8 cellular contexts compared by ENCODE assay signal in the genomic region with DNA sequence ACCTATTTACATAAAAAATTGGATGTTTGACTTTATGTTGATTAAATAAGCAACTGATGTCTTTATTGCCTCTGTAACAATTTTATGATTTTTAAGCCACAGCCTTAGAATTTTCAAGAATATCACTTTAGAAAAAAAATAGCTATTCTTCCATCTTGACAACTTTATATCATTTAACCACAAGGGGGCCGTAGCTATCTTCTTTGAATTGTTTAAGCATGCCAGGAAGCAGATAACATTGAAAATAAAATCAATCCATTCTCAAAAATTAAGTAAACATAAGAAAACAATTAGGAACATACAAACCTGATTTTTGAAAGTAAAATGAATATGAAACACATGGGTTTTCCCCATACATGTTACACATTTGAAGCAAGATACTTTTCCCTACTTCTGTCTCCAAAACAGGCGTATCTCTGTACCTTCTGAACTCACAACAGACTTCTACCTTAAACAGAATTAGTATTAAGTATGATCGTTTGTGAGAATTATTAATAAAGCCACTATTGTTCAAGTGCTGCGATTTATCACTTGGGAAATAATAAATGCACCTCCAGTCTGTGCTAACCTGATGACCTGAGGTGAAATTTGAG.
DNase-seq lines count a peak whose midpoint lies in the region; ATAC-seq and TF ChIP-seq lines count a peak whose summit lies in the region.

No MANE protein-coding gene starts in this region.

- intact Hi-C loops in CD8-positive, alpha-beta T cell (cut with DNase I, micrococcal nuclease) = loop anchor here in 1 of 2 experiments (2.0 kb wide), 1 partner anchor 494 kb away; no protein-coding TSS in a partner anchor

- no peak for ATAC-seq in CD8-positive, alpha-beta T cell

- no peaks in the 10 kb centered on the region for H3K9me3 Mint-ChIP-seq in brain
- H3K9me3 Mint-ChIP-seq in CD8-positive, alpha-beta T cell = no peaks in the 10 kb centered on the region
- no peaks in the 10 kb centered on the region for H3K9me3 Mint-ChIP-seq in activated CD4-positive, alpha-beta T cell treated with anti-CD3 and anti-CD28 coated beads, Interleukin-2, amount 10 ng/mL, durations not matched to agents 7 days and 5 days

- H3K4me3 Mint-ChIP-seq in brain = no peak overlapping the region
- no peak overlapping the region for H3K4me3 Mint-ChIP-seq in CD8-positive, alpha-beta T cell
- no peak overlapping the region for H3K4me3 Mint-ChIP-seq in activated CD4-positive, alpha-beta T cell treated with anti-CD3 and anti-CD28 coated beads, Interleukin-2, amount 10 ng/mL, durations not matched to agents 7 days and 5 days

- POLR2A ChIA-PET in CD8-positive, alpha-beta T cell (lab: Charles Lee) = no interaction called here
- POLR2A ChIA-PET in activated CD4-positive, alpha-beta T cell treated with anti-CD3 and anti-CD28 coated beads, Interleukin-2, amount 10 ng/mL, durations not matched to agents 7 days and 5 days (lab: Charles Lee) = no interaction called here

- no peak overlapping the region for H3K27ac ChIP-seq in CD8-positive, alpha-beta T cell (ENCODE audit: low read depth, low read length)

- H3K4me3 ChIP-seq in CD8-positive, alpha-beta T cell (ENCODE audit: low read depth, low read length) = no peak overlapping the region

- peak; percentile 79 to 84 for TF ChIP-seq CTCF in brain (conservative IDR thresholded peaks at IDR 0.05)
- no peak for TF ChIP-seq CTCF in CD8-positive, alpha-beta T cell (IDR thresholded peaks at IDR 0.05)

- no peaks in the 10 kb centered on the region for H3K4me1 ChIP-seq in CD8-positive, alpha-beta T cell (ENCODE audit: insufficient read depth, low read length)

- H3K27ac Mint-ChIP-seq in brain = no peak overlapping the region
- no peak overlapping the region for H3K27ac Mint-ChIP-seq in CD8-positive, alpha-beta T cell
- no peak overlapping the region for H3K27ac Mint-ChIP-seq in activated CD4-positive, alpha-beta T cell treated with anti-CD3 and anti-CD28 coated beads, Interleukin-2, amount 10 ng/mL, durations not matched to agents 7 days and 5 days

- H3K27me3 ChIP-seq in CD8-positive, alpha-beta T cell (ENCODE audit: insufficient read depth, low read length) = no peaks in the 10 kb centered on the region

- H3K4me1 Mint-ChIP-seq in brain = peaks cover 48% of the 10 kb centered on the region
- H3K4me1 Mint-ChIP-seq in CD8-positive, alpha-beta T cell (ENCODE audit: low read depth) = no peaks in the 10 kb centered on the region
- H3K4me1 Mint-ChIP-seq in activated CD4-positive, alpha-beta T cell treated with anti-CD3 and anti-CD28 coated beads, Interleukin-2, amount 10 ng/mL, durations not matched to agents 7 days and 5 days = no peaks in the 10 kb centered on the region

- no peaks in the 10 kb centered on the region for H3K36me3 ChIP-seq in CD8-positive, alpha-beta T cell (ENCODE audit: insufficient read depth, low read length)

- CTCF ChIA-PET in CD8-positive, alpha-beta T cell (lab: Charles Lee) = no interaction called here
- CTCF ChIA-PET in activated CD4-positive, alpha-beta T cell treated with anti-CD3 and anti-CD28 coated beads, Interleukin-2, amount 10 ng/mL, durations not matched to agents 7 days and 5 days (lab: Charles Lee) = no interaction called here

- DNase-seq in AG08396 (ENCODE audit: low spot score) = peak; percentile 20
- peak; percentile 30 for DNase-seq in H4 (ENCODE audit: low spot score)
- peak; percentile 50 to 67 for DNase-seq in NCI-H446 (lab: John Stamatoyannopoulos, UW)
- peak; percentile 78 for DNase-seq in medulla oblongata (ENCODE audit: extremely low spot score)
- DNase-seq in stimulated activated CD4-positive, alpha-beta T cell treated with anti-CD3 and anti-CD28 coated beads, Interleukin-4, amount 100 ng/mL, for 1 hour = no peak
- no peak for DNase-seq in CD8-positive, alpha-beta T cell
- DNase-seq in activated CD4-positive, alpha-beta T cell treated with anti-CD3 and anti-CD28 coated beads, Interleukin-2, amount 10 ng/mL, durations not matched to agents 7 days and 5 days = no peak

- H3K27me3 Mint-ChIP-seq in brain = no peaks in the 10 kb centered on the region
- H3K27me3 Mint-ChIP-seq in CD8-positive, alpha-beta T cell (ENCODE audit: low read depth) = no peaks in the 10 kb centered on the region
- H3K27me3 Mint-ChIP-seq in activated CD4-positive, alpha-beta T cell treated with anti-CD3 and anti-CD28 coated beads, Interleukin-2, amount 10 ng/mL, durations not matched to agents 7 days and 5 days = no peaks in the 10 kb centered on the region

- no peaks in the 10 kb centered on the region for H3K36me3 Mint-ChIP-seq in brain
- H3K36me3 Mint-ChIP-seq in CD8-positive, alpha-beta T cell = no peaks in the 10 kb centered on the region
- H3K36me3 Mint-ChIP-seq in activated CD4-positive, alpha-beta T cell treated with anti-CD3 and anti-CD28 coated beads, Interleukin-2, amount 10 ng/mL, durations not matched to agents 7 days and 5 days (ENCODE audit: low read depth) = no peaks in the 10 kb centered on the region

- H3K9me3 ChIP-seq in CD8-positive, alpha-beta T cell (ENCODE audit: low read length) = no peaks in the 10 kb centered on the region

Comparison
In these comparisons a context has a peak if more than half of its experiments do, and no peak if none do; other contexts are left out.
1. DNase-seq: peak in AG08396 (single experiment), H4 (single experiment), NCI-H446 (2 of 2) and medulla oblongata (single experiment); none in stimulated activated CD4-positive, alpha-beta T cell treated with anti-CD3 and anti-CD28 coated beads, Interleukin-4, amount 100 ng/mL, for 1 hour (single experiment), CD8-positive, alpha-beta T cell (0 of 7) and activated CD4-positive, alpha-beta T cell treated with anti-CD3 and anti-CD28 coated beads, Interleukin-2, amount 10 ng/mL, durations not matched to agents 7 days and 5 days (single experiment).